In the genomic region with DNA sequence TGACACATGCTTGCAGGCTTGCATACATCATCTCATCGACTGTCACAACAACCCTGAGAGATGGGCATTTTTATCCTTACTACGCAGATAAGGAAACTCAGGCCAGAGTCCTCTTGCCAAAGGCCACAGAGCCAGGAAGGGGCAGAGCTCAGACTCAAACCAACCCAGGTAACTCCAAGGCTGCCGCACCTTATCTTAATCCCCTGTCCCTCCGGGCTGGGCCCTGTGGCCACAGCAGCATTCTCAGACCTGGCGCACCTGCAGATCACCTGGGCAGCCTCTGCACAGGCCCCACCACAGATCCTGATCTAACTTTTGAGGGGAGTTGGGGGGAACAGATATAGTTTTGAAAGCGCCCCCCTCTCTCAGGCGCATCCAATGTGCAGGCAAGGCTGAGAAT, we compare ENCODE assay signal across 13 cellular contexts.
"Had no signal": no experiment of that assay in that cellular context is flagged by ENCODE, and none has a peak within 500 bp of the region (broad histone marks: within the 10 kb centered on the region; RNA-seq: fewer than 3 reads in every experiment).

No MANE protein-coding gene starts in this region.

- H3K9me3 ChIP-seq: breast epithelium, lower lobe of right lung had no signal

- DNase-seq: activated CD4-positive, alpha-beta T cell treated with anti-CD3 and anti-CD28 coated beads for 1 hour; activated CD4-positive, alpha-beta T cell treated with anti-CD3 and anti-CD28 coated beads, Interleukin-2, amount 50 U/mL, for 4 hours; activated naive CD4-positive, alpha-beta T cell; activated naive CD8-positive, alpha-beta T cell treated with anti-CD3 and anti-CD28 coated beads, Interleukin-2, amount 10 ng/mL, durations not matched to agents 7 days and 5 days; activated T-cell treated with anti-CD3 and anti-CD28 coated beads for 4 hours; anterior cingulate cortex; erythroblast; lower lobe of right lung; stimulated activated CD4-positive, alpha-beta T cell treated with anti-CD3 and anti-CD28 coated beads, Interleukin-2, amount 100 ng/mL, for 48 hours; trophoblast cell had no signal

- H3K27me3 ChIP-seq: breast epithelium had no signal

- H3K4me3 ChIP-seq: breast epithelium, lower lobe of right lung had no signal

- ATAC-seq: lower lobe of right lung; SK-N-SH treated with all-trans-retinoic acid at 6 μM for 48 hours; stimulated activated memory B cell treated with anti-CD40 and anti-IgM and Interleukin-4, amounts not matched to agents 10 μg/mL and 1 μg/mL and 100 μg/mL, for 72 hours had no signal

- H3K36me3 ChIP-seq: breast epithelium, lower lobe of right lung had no signal

- H3K27ac ChIP-seq: breast epithelium, lower lobe of right lung had no signal
